ENCODE assay signal across 8 cellular contexts in genomic region chr15:88648357-88649214, GRCh38. TPM values are rescaled to one million over a fixed set of nuclear protein-coding genes. Genes with fewer than 3 reads are reported as not detected.
DNase-seq lines count a peak whose midpoint lies in the region; ATAC-seq, FAIRE-seq and TF ChIP-seq lines count a peak whose summit lies in the region.

No MANE protein-coding gene starts in this region.

- H3K4me3 ChIP-seq in bronchial epithelial cell (ENCODE audit: low read depth, low read length) (no peak overlapping the region), upper lobe of right lung (no peak overlapping the region)

- FAIRE-seq in bronchial epithelial cell (lab: Jason Lieb, UNC), result no peak

- H3K27ac ChIP-seq in upper lobe of right lung, result peak overlapping the region; percentile 68

- H3K27me3 ChIP-seq in bronchial epithelial cell (ENCODE audit: control insufficient read depth, insufficient read depth, low read length), result no peaks in the 10 kb centered on the region
- no peaks in the 10 kb centered on the region for H3K27me3 ChIP-seq in upper lobe of right lung

- DNase-seq in activated effector memory CD4-positive, alpha-beta T cell treated with anti-CD3 and anti-CD28 coated beads, Interleukin-2, amount 50 U/mL, for 16 hours, result peak; percentile 75
- no peak for DNase-seq in activated effector memory CD4-positive, alpha-beta T cell treated with Interleukin-2 at 50 U/mL for 16 hours
- DNase-seq in bronchial epithelial cell (ENCODE audit: low read depth) (peak; percentile 32), memory B cell (ENCODE audit: low spot score in 2 of 2) (peak in 1 of 2 donors; percentile 10), upper lobe of right lung (no peak), UCSD-AML1 (lab: John Stamatoyannopoulos, UW; ENCODE audit: unreplicated experiment) (no peak), DMS79 (lab: John Stamatoyannopoulos, UW) (no peak), NCI-H2196 treated with DMSO at 0.1 percent for 48 hours (lab: John Stamatoyannopoulos, UW; ENCODE audit: unreplicated experiment) (no peak)

- no peak for ATAC-seq in memory B cell (ENCODE audit: low read depth)
- ATAC-seq in upper lobe of right lung, result peak; percentile 47

- no peaks in the 10 kb centered on the region for H3K9me3 Mint-ChIP-seq in memory B cell

- intact Hi-C loops in upper lobe of right lung (cut with DNase I), result no loop called here

- peaks cover 28% of the 10 kb centered on the region for H3K4me1 ChIP-seq in upper lobe of right lung

- no peaks in the 10 kb centered on the region for H3K36me3 ChIP-seq in bronchial epithelial cell (ENCODE audit: control insufficient read depth, insufficient read depth, low read length)
- no peaks in the 10 kb centered on the region for H3K36me3 ChIP-seq in upper lobe of right lung

- H3K36me3 Mint-ChIP-seq in memory B cell, result peaks cover 31% of the 10 kb centered on the region

- H3K9me3 ChIP-seq in upper lobe of right lung, result no peaks in the 10 kb centered on the region

- peak overlapping the region; percentile 87 for H3K27ac Mint-ChIP-seq in memory B cell

- TF ChIP-seq CTCF in bronchial epithelial cell (IDR thresholded peaks at IDR 0.05; ENCODE audit: insufficient read depth, low read length, severe bottlenecking), result no peak
- no peak for TF ChIP-seq CTCF in upper lobe of right lung (IDR thresholded peaks at IDR 0.05)

- H3K4me3 Mint-ChIP-seq in memory B cell, result peak overlapping the region; percentile 54

- peaks cover 61% of the 10 kb centered on the region for H3K4me1 Mint-ChIP-seq in memory B cell

- no peaks in the 10 kb centered on the region for H3K27me3 Mint-ChIP-seq in memory B cell

RNA-seq across cellular contexts. Expression of gene ISG20, which starts 9.8 kb away (rescaled TPM):
- total RNA-seq in bronchial epithelial cell (18.4 and 99.9 TPM in 2 replicates), upper lobe of right lung (34.9 TPM)

RNA-seq across cellular contexts. Expression of gene AEN, which starts 27.4 kb away (rescaled TPM):
- 31.7 and 48.4 TPM in 2 replicates for total RNA-seq in bronchial epithelial cell
- total RNA-seq in upper lobe of right lung, result 34.6 TPM

Comparison
In these comparisons a context has a peak if more than half of its experiments do, and no peak if none do; other contexts are left out.
1. DNase-seq: peak in activated effector memory CD4-positive, alpha-beta T cell treated with anti-CD3 and anti-CD28 coated beads, Interleukin-2, amount 50 U/mL, for 16 hours (single experiment) and bronchial epithelial cell (single experiment); none in activated effector memory CD4-positive, alpha-beta T cell treated with Interleukin-2 at 50 U/mL for 16 hours (single experiment), upper lobe of right lung (single experiment), UCSD-AML1 (single experiment), DMS79 (single experiment) and NCI-H2196 treated with DMSO at 0.1 percent for 48 hours (single experiment).